In genomic region chr16:87060026-87060986, GRCh38 we compare ENCODE assay signal across 13 cellular contexts.
DNase-seq lines count a peak whose midpoint lies in the region; ATAC-seq, FAIRE-seq and TF ChIP-seq lines count a peak whose summit lies in the region.
"Had no signal": no experiment of that assay in that cellular context is flagged by ENCODE, and none has a peak within 500 bp of the region (broad histone marks: within the 10 kb centered on the region; RNA-seq: fewer than 3 reads in every experiment).

No MANE protein-coding gene starts in this region.

- FAIRE-seq in pancreas (lab: Jason Lieb, UNC): no peak
- FAIRE-seq: G401.6 had no signal

- no peaks in the 10 kb centered on the region for H3K9me3 Mint-ChIP-seq in mesothelial cell of epicardium
- H3K9me3 Mint-ChIP-seq in activated T-cell treated with anti-CD3 and anti-CD28 coated beads, Interleukin-2, amount 50 U/mL, for 24 hours: no peaks in the 10 kb centered on the region
- H3K9me3 Mint-ChIP-seq: activated CD4-positive, alpha-beta T cell treated with anti-CD3 and anti-CD28 coated beads, Interleukin-2, amount 10 ng/mL, durations not matched to agents 7 days and 5 days had no signal

- H3K4me1 ChIP-seq in DOHH2 (ENCODE audit: control insufficient read depth, low read length) (peaks cover 51% of the 10 kb centered on the region), pancreas (no peaks in the 10 kb centered on the region)

- no peak for ATAC-seq in pancreas

- H3K9me2 ChIP-seq in DOHH2 (replicated peaks; ENCODE audit: control insufficient read depth, low read length): no peaks in the 10 kb centered on the region

- H3K36me3 Mint-ChIP-seq in mesothelial cell of epicardium: no peaks in the 10 kb centered on the region
- H3K36me3 Mint-ChIP-seq in activated T-cell treated with anti-CD3 and anti-CD28 coated beads, Interleukin-2, amount 50 U/mL, for 24 hours (ENCODE audit: low read depth): no peaks in the 10 kb centered on the region

- no peak overlapping the region for H3K27ac Mint-ChIP-seq in mesothelial cell of epicardium
- H3K27ac Mint-ChIP-seq in activated T-cell treated with anti-CD3 and anti-CD28 coated beads, Interleukin-2, amount 50 U/mL, for 24 hours: no peak overlapping the region
- H3K27ac Mint-ChIP-seq: activated CD4-positive, alpha-beta T cell treated with anti-CD3 and anti-CD28 coated beads, Interleukin-2, amount 10 ng/mL, durations not matched to agents 7 days and 5 days had no signal

- H3K27ac ChIP-seq in DOHH2 (ENCODE audit: low read depth, low read length) (no peak overlapping the region), pancreas (no peak overlapping the region)

- H3K4me3 Mint-ChIP-seq in mesothelial cell of epicardium: peak overlapping the region; percentile 7
- H3K4me3 Mint-ChIP-seq in activated T-cell treated with anti-CD3 and anti-CD28 coated beads, Interleukin-2, amount 50 U/mL, for 24 hours: no peak overlapping the region
- H3K4me3 Mint-ChIP-seq: activated CD4-positive, alpha-beta T cell treated with anti-CD3 and anti-CD28 coated beads, Interleukin-2, amount 10 ng/mL, durations not matched to agents 7 days and 5 days had no signal

- 0 out of 2 replicates have a peak, but pooled peaks cover 2% of the 10 kb centered on the region for H3K79me2 ChIP-seq in DOHH2 (ENCODE audit: control insufficient read depth, low read length)

- H3K9me3 ChIP-seq in DOHH2 (ENCODE audit: control insufficient read depth, insufficient read depth, low read length) (no peaks in the 10 kb centered on the region), pancreas (no peaks in the 10 kb centered on the region)
- H3K9me3 ChIP-seq: spleen had no signal

- H3K36me3 ChIP-seq in DOHH2 (ENCODE audit: control insufficient read depth, low read length) (no peaks in the 10 kb centered on the region), pancreas (no peaks in the 10 kb centered on the region)
- H3K36me3 ChIP-seq: spleen had no signal

- H3F3A ChIP-seq in DOHH2 (ENCODE audit: control insufficient read depth, insufficient read depth): peaks cover 20% of the 10 kb centered on the region

- 67 to 68% methylated on average over 16 of the region's 16 CpGs for WGBS in pancreas, 2 donors

- peaks cover 45% of the 10 kb centered on the region for H3K4me1 Mint-ChIP-seq in mesothelial cell of epicardium
- no peaks in the 10 kb centered on the region for H3K4me1 Mint-ChIP-seq in activated T-cell treated with anti-CD3 and anti-CD28 coated beads, Interleukin-2, amount 50 U/mL, for 24 hours (ENCODE audit: low read depth)
- H3K4me1 Mint-ChIP-seq: activated CD4-positive, alpha-beta T cell treated with anti-CD3 and anti-CD28 coated beads, Interleukin-2, amount 10 ng/mL, durations not matched to agents 7 days and 5 days had no signal

- DNase-seq in NCI-H460 (ENCODE audit: extremely low read depth, low read depth) (peak; percentile 36), dermis blood vessel endothelial cell (peak; percentile 27), mesothelial cell of epicardium (ENCODE audit: low spot score in 2 of 2, unreplicated experiment in 2 of 2) (no peak), pancreas (no peak), NCI-H2196 treated with DMSO at 0.1 percent for 48 hours (lab: John Stamatoyannopoulos, UW; ENCODE audit: unreplicated experiment) (no peak)
- DNase-seq in activated T-cell treated with anti-CD3 and anti-CD28 coated beads, Interleukin-2, amount 50 U/mL, for 24 hours: no peak
- no peak for DNase-seq in activated naive CD4-positive, alpha-beta T cell (lab: John Stamatoyannopoulos, UW)
- DNase-seq: activated CD4-positive, alpha-beta T cell treated with anti-CD3 and anti-CD28 coated beads, Interleukin-2, amount 10 ng/mL, durations not matched to agents 7 days and 5 days; central memory CD4-positive, alpha-beta T cell; NCI-H526; spleen had no signal

- H3K4me3 ChIP-seq in DOHH2 (ENCODE audit: low read length) (no peak overlapping the region), pancreas (no peak overlapping the region)

- no peaks in the 10 kb centered on the region for H3K27me3 ChIP-seq in DOHH2 (ENCODE audit: control insufficient read depth, low read length)
- H3K27me3 ChIP-seq in pancreas: peaks cover 0 to 9% (median 0%) of the 10 kb centered on the region in 4 donors

- H3K4me2 ChIP-seq in DOHH2 (ENCODE audit: low read length): peak overlapping the region; percentile 4; the same call in 1 of the 2 replicates

- no peaks in the 10 kb centered on the region for H3K27me3 Mint-ChIP-seq in mesothelial cell of epicardium (ENCODE audit: low read depth)
- H3K27me3 Mint-ChIP-seq in activated T-cell treated with anti-CD3 and anti-CD28 coated beads, Interleukin-2, amount 50 U/mL, for 24 hours: peaks cover 39% of the 10 kb centered on the region

- no peaks in the 10 kb centered on the region for H4K20me1 ChIP-seq in DOHH2 (ENCODE audit: control insufficient read depth, insufficient read depth, low read depth, low read length)

- TF ChIP-seq CTCF in DOHH2 (IDR thresholded peaks at IDR 0.05; ENCODE audit: low read depth, low read length, poor library complexity, severe bottlenecking) (no peak), mesothelial cell of epicardium (IDR thresholded peaks at IDR 0.05; ENCODE audit: unreplicated experiment) (no peak), pancreas (IDR thresholded peaks at IDR 0.05) (no peak)

- intact Hi-C loops in pancreas (cut with DNase I): no loop called here

Comparison
In these comparisons a context has a peak if more than half of its experiments do, and no peak if none do; other contexts are left out.
1. DNase-seq: peak in NCI-H460 (single experiment) and dermis blood vessel endothelial cell (single experiment); none in mesothelial cell of epicardium (0 of 2), pancreas (0 of 6), activated T-cell treated with anti-CD3 and anti-CD28 coated beads, Interleukin-2, amount 50 U/mL, for 24 hours (single experiment), NCI-H2196 treated with DMSO at 0.1 percent for 48 hours (single experiment) and activated naive CD4-positive, alpha-beta T cell (0 of 4).